In the genomic region with DNA sequence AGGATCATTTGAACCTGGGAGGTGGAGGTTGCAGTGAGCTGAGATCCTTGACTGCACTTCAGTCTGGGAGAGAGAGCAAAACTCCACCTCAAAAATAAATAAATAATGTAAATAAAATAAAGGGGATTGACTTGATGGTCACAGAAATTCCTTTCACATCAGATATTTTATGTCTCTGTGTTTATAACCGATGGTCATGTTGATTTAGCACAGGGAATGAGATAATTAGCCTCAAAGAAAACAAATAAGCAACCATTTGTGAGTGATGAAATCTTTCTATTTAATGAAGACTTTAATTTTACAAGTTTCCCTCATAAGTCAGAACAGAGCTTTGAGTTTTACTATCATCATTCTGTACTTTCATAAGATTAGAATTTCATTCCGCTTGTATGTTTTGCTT, we compare ENCODE assay signal across 8 cellular contexts.
"Had no signal": no experiment of that assay in that cellular context is flagged by ENCODE, and none has a peak within 500 bp of the region (broad histone marks: within the 10 kb centered on the region; RNA-seq: fewer than 3 reads in every experiment).

No MANE protein-coding gene starts in this region.

- DNase-seq: GDM1, GF-D8 had no signal

- H3K4me3 ChIP-seq: GM12878 had no signal

- FAIRE-seq: G401.6, GM12878, GM12891, GM12892, GM18507, GM19239 had no signal

- ATAC-seq: GM12878 had no signal
